In the genomic region with DNA sequence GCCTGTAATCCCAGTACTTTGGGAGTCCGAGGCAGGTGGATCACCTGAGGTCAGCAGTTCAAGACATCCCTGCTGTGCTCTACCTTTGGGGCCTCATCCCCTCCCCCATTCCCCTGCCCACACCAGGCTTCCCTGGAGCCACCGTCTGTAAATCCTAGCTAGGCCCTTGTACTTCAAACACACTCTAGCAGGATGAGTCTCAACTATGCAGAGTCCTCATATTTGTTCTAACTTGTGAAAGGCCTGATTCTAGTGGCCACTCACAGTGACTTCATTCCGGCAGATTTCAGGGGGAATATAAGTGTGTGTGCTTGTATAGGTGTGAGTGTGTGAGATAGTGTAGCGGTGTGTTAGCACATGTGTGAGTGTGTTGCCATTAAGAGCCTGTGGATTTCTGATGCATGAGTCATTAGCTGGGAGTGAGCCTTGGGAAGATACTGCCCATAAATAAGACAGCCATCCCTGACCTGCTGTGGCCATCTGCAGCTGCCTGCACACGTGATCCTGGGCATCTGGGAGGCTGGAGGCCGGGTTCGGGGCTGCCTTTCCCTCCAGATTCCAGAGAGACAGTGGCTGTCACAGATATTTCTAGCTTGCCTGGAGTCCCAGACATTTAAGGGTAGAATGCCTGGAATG, we compare ENCODE assay signal across 9 cellular contexts. TPM values are rescaled to one million over a fixed set of nuclear protein-coding genes. Genes with fewer than 3 reads are reported as not detected.
A peak's percentile ranks its signal among the peaks of the same experiment; 100 is the strongest.
DNase-seq lines count a peak whose midpoint lies in the region; ATAC-seq and TF ChIP-seq lines count a peak whose summit lies in the region.
"Had no signal": no experiment of that assay in that cellular context is flagged by ENCODE, and none has a peak within 500 bp of the region (broad histone marks: within the 10 kb centered on the region; RNA-seq: fewer than 3 reads in every experiment).

No MANE protein-coding gene starts in this region.

- no peak for ATAC-seq in GM18867 (IDR thresholded peaks at IDR 0.05; ENCODE audit: unreplicated experiment)
- ATAC-seq: body of pancreas had no signal

- H2AFZ ChIP-seq in parathyroid adenoma: peak overlapping the region; percentile 13

- no peak overlapping the region for H3K4me2 ChIP-seq in parathyroid adenoma (ENCODE audit: low read length)

- no peak for TF ChIP-seq CTCF in parathyroid adenoma (IDR thresholded peaks at IDR 0.05)

- no peak overlapping the region for H3K4me3 ChIP-seq in parathyroid adenoma (ENCODE audit: low read depth, low read length)
- H3K4me3 ChIP-seq: body of pancreas had no signal

- no peak overlapping the region for H3K9ac ChIP-seq in parathyroid adenoma

- H3K27ac ChIP-seq in epithelial cell of prostate: peak overlapping the region; percentile 32
- H3K27ac ChIP-seq in parathyroid adenoma: peak overlapping the region; percentile 95

- no peaks in the 10 kb centered on the region for H3K79me2 ChIP-seq in parathyroid adenoma

- H3K9me3 ChIP-seq in parathyroid adenoma (ENCODE audit: control insufficient read depth, low read length): no peaks in the 10 kb centered on the region
- H3K9me3 ChIP-seq: body of pancreas had no signal

- no peaks in the 10 kb centered on the region for H3K27me3 ChIP-seq in parathyroid adenoma (ENCODE audit: control insufficient read depth, insufficient read depth, low read length)
- H3K27me3 ChIP-seq: body of pancreas had no signal

- H3K36me3 ChIP-seq in parathyroid adenoma (ENCODE audit: control insufficient read depth, insufficient read depth, low read length): no peaks in the 10 kb centered on the region

- DNase-seq in EH (ENCODE audit: low read depth): peak; percentile 98
- DNase-seq in NCI-H69 (lab: John Stamatoyannopoulos, UW): peak; percentile 48
- DNase-seq in epithelial cell of prostate (ENCODE audit: low read depth, low spot score): peak; percentile 46
- DNase-seq in occipital lobe (lab: John Stamatoyannopoulos, UW): no peak
- no peak for DNase-seq in NAMALWA (ENCODE audit: low spot score)
- DNase-seq in activated CD8-positive, alpha-beta memory T cell treated with anti-CD3 and anti-CD28 coated beads, Interleukin-2, amount 50 U/mL, for 48 hours: no peak

- peaks cover 21% of the 10 kb centered on the region for H3K4me1 ChIP-seq in parathyroid adenoma

RNA-seq across cellular contexts. Expression of gene NEURL1, which starts 1.7 kb away (rescaled TPM):
- total RNA-seq in occipital lobe: 25.1 TPM

RNA-seq across cellular contexts. Expression of gene CALHM3, which starts 12.8 kb away (rescaled TPM):
- not detected for total RNA-seq in occipital lobe

RNA-seq across cellular contexts. Expression of gene CALHM1, which starts 33.1 kb away (rescaled TPM):
- not detected for total RNA-seq in occipital lobe
- total RNA-seq: body of pancreas had no signal

RNA-seq across cellular contexts. Expression of gene CALHM2, which starts 39.7 kb away (rescaled TPM):
- 3.1 TPM for total RNA-seq in occipital lobe

Comparison
In these comparisons a context has a peak if more than half of its experiments do, and no peak if none do; other contexts are left out.
1. DNase-seq: peak in EH (single experiment), NCI-H69 (single experiment) and epithelial cell of prostate (single experiment); none in occipital lobe (single experiment), NAMALWA (single experiment) and activated CD8-positive, alpha-beta memory T cell treated with anti-CD3 and anti-CD28 coated beads, Interleukin-2, amount 50 U/mL, for 48 hours (single experiment).